ENCODE assay signal across 8 cellular contexts in genomic region chr22:29798318-29798717, GRCh38. TPM values are rescaled to one million over a fixed set of nuclear protein-coding genes. Genes with fewer than 3 reads are reported as not detected.
DNase-seq lines count a peak whose midpoint lies in the region; ATAC-seq and TF ChIP-seq lines count a peak whose summit lies in the region.

No MANE protein-coding gene starts in this region.

- H3K27me3 ChIP-seq in prostate gland (replicated peaks; ENCODE audit: insufficient read depth), result no peaks in the 10 kb centered on the region

- intact Hi-C loops in prostate gland (cut with DNase I), result no loop called here

- H3K4me3 ChIP-seq in prostate gland, result no peak overlapping the region

- TF ChIP-seq POLR2A in prostate gland (IDR thresholded peaks at IDR 0.05), result no peak

- H3K9me3 ChIP-seq in prostate gland, result no peaks in the 10 kb centered on the region

- TF ChIP-seq CTCF in prostate gland (IDR thresholded peaks at IDR 0.05), result no peak

- H3K4me1 ChIP-seq in prostate gland (replicated peaks), result peaks cover 34% of the 10 kb centered on the region

- H3K27ac ChIP-seq in caudate nucleus (ENCODE audit: low read depth, low read length) (peak overlapping the region; percentile 81), prostate gland (peak overlapping the region; percentile 71 to 82)

- DNase-seq in CMK (ENCODE audit: low read depth), result peak; percentile 85
- no peak for DNase-seq in caudate nucleus (lab: John Stamatoyannopoulos, UW)
- DNase-seq in prostate gland (ENCODE audit: low spot score), result no peak
- DNase-seq in NCI-H128 (lab: John Stamatoyannopoulos, UW; ENCODE audit: unreplicated experiment), result no peak
- no peak for DNase-seq in DMS53 (lab: John Stamatoyannopoulos, UW)
- no peak for DNase-seq in NCI-H748 (lab: John Stamatoyannopoulos, UW; ENCODE audit: unreplicated experiment)

- 54% methylated on average over 6 of the region's 6 CpGs for WGBS in prostate gland

- ATAC-seq in HG02798 (IDR thresholded peaks at IDR 0.05; ENCODE audit: poor library complexity, unreplicated experiment) (peak; percentile 41), HG03045 (IDR thresholded peaks at IDR 0.05; ENCODE audit: unreplicated experiment) (no peak)

- peaks cover 3 to 7% of the 10 kb centered on the region in 2 donors for H3K36me3 ChIP-seq in prostate gland

RNA-seq across cellular contexts. Expression of gene UQCR10, which starts 31.1 kb away (rescaled TPM):
- total RNA-seq in prostate gland, result 100 to 1,000 TPM in 1 of 2 donors, 10 to 100 TPM in 1; 92.8 to 124 TPM

RNA-seq across cellular contexts. Expression of gene ZMAT5, which starts 31.5 kb away (rescaled TPM):
- 10 to 100 TPM; 32.9 to 33.5 TPM for total RNA-seq in prostate gland

RNA-seq across cellular contexts. Expression of gene ASCC2, which starts 39.8 kb away (rescaled TPM):
- total RNA-seq in prostate gland, result 10 to 100 TPM; 42.5 to 82.6 TPM
